Comparison of ENCODE assay signal across 21 cellular contexts in the genomic region with DNA sequence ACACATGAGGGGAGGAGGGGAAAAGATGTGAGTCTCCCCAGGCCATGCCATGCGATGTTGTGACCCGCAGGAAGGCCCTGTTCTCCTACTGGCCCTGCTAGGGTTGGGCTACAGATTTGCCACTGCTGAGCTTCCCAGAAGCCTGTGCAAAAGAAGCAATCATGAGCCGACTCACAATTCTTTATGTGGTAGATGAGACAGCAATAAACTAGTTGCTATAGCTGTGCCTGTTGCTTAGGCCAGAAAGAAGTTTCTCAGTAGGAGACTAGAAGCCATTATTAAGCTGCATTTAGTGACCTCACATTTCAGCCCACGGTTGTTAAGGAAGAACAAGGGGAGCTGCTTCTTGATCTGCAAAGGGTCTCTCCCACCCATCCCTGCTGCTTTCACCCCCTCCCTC.
DNase-seq lines count a peak whose midpoint lies in the region; ATAC-seq and TF ChIP-seq lines count a peak whose summit lies in the region.
"Had no signal": no experiment of that assay in that cellular context is flagged by ENCODE, and none has a peak within 500 bp of the region (broad histone marks: within the 10 kb centered on the region; RNA-seq: fewer than 3 reads in every experiment).

No MANE protein-coding gene starts in this region.

- WGBS in ectodermal cell, 2 experiments, result 77 to 78% methylated on average over 4 of the region's 4 CpGs

- peaks cover 90% of the 10 kb centered on the region for H3K4me1 Mint-ChIP-seq in stimulated activated naive CD8-positive, alpha-beta T cell treated with anti-CD3 and anti-CD28 coated beads, Interleukin-15, Interleukin-2, amounts not matched to agents 100 ng/mL and 50 ng/mL, for 24 hours (ENCODE audit: low read depth)
- H3K4me1 Mint-ChIP-seq in stimulated activated naive CD8-positive, alpha-beta T cell treated with anti-CD3 and anti-CD28 coated beads, Interleukin-15, amount 100 ng/mL, for 72 hours, result peaks cover 97% of the 10 kb centered on the region
- H3K4me1 Mint-ChIP-seq in activated CD8-positive, alpha-beta T cell treated with anti-CD3 and anti-CD28 coated beads, Interleukin-2, amount 10 ng/mL, durations not matched to agents 7 days and 5 days (ENCODE audit: low read depth), result peaks cover 90% of the 10 kb centered on the region
- peaks cover 79% of the 10 kb centered on the region for H3K4me1 Mint-ChIP-seq in stimulated activated effector memory CD8-positive, alpha-beta T cell treated with anti-CD3 and anti-CD28 coated beads, Interleukin-12 subunit alpha, Interleukin-12 subunit beta, amount 100 ng/mL, for 72 hours
- H3K4me1 Mint-ChIP-seq: B cell had no signal

- H3K36me3 ChIP-seq in ectodermal cell (ENCODE audit: control insufficient read depth, insufficient read depth, low read length), result no peaks in the 10 kb centered on the region
- H3K36me3 ChIP-seq: HAP-1 had no signal

- no peak for DNase-seq in stimulated activated naive CD8-positive, alpha-beta T cell treated with anti-CD3 and anti-CD28 coated beads, Interleukin-15, amount 100 ng/mL, for 72 hours
- DNase-seq in activated CD8-positive, alpha-beta T cell treated with anti-CD3 and anti-CD28 coated beads, Interleukin-2, amount 10 ng/mL, durations not matched to agents 7 days and 5 days, result no peak
- no peak for DNase-seq in stimulated activated effector memory CD8-positive, alpha-beta T cell treated with anti-CD3 and anti-CD28 coated beads, Interleukin-12 subunit alpha, Interleukin-12 subunit beta, amount 100 ng/mL, for 72 hours (ENCODE audit: low spot score in 2 of 2)
- no peak for DNase-seq in NCI-H2107 treated with DMSO at 0.1 percent for 48 hours (lab: John Stamatoyannopoulos, UW; ENCODE audit: unreplicated experiment)
- no peak for DNase-seq in GM13976 (ENCODE audit: low spot score)
- DNase-seq: GOT3, NCI-H1092, NCI-H1417 treated with DMSO at 0.1 percent for 48 hours, NCI-H1694 treated with DMSO at 0.1 percent for 48 hours, NCI-H2081 treated with DMSO at 0.1 percent for 48 hours, NCI-H524, NCI-H774, SIG-M5 had no signal

- no peaks in the 10 kb centered on the region for H3K27me3 Mint-ChIP-seq in stimulated activated naive CD8-positive, alpha-beta T cell treated with anti-CD3 and anti-CD28 coated beads, Interleukin-15, Interleukin-2, amounts not matched to agents 100 ng/mL and 50 ng/mL, for 24 hours
- no peaks in the 10 kb centered on the region for H3K27me3 Mint-ChIP-seq in stimulated activated naive CD8-positive, alpha-beta T cell treated with anti-CD3 and anti-CD28 coated beads, Interleukin-15, amount 100 ng/mL, for 72 hours
- H3K27me3 Mint-ChIP-seq in activated CD8-positive, alpha-beta T cell treated with anti-CD3 and anti-CD28 coated beads, Interleukin-2, amount 10 ng/mL, durations not matched to agents 7 days and 5 days (ENCODE audit: low read depth), result no peaks in the 10 kb centered on the region

- no peak for ATAC-seq in stimulated activated naive CD8-positive, alpha-beta T cell treated with anti-CD3 and anti-CD28 coated beads, Interleukin-15, amount 100 ng/mL, for 72 hours
- no peak for ATAC-seq in activated CD8-positive, alpha-beta T cell treated with anti-CD3 and anti-CD28 coated beads, Interleukin-2, amount 10 ng/mL, durations not matched to agents 7 days and 5 days
- no peak for ATAC-seq in stimulated activated effector memory CD8-positive, alpha-beta T cell treated with anti-CD3 and anti-CD28 coated beads, Interleukin-12 subunit alpha, Interleukin-12 subunit beta, amount 100 ng/mL, for 72 hours
- no peak for ATAC-seq in GM21390 (IDR thresholded peaks at IDR 0.05; ENCODE audit: unreplicated experiment)

- in situ Hi-C loops in GM13976 (cut with MboI; ENCODE audit: low sequenced_read_pairs, unreplicated experiment), result no loop called here

- CTCF ChIA-PET in activated CD8-positive, alpha-beta T cell treated with anti-CD3 and anti-CD28 coated beads, Interleukin-2, amount 10 ng/mL, durations not matched to agents 7 days and 5 days (lab: Charles Lee), result interaction anchor here (1.0 to 2.5 kb wide), 6 partner anchors 9 to 201 kb away, joined by 3 to 10 read pairs (median 4); no protein-coding TSS in a partner anchor

- no peak overlapping the region for H3K4me3 ChIP-seq in ectodermal cell (ENCODE audit: insufficient read depth, low read depth, low read length)
- H3K4me3 ChIP-seq: HAP-1, SK-N-MC had no signal

- no peak for TF ChIP-seq CTCF in GM13976 (IDR thresholded peaks at IDR 0.05; ENCODE audit: borderline replicate concordance, control extremely low read depth, extremely low read depth, insufficient read depth, missing control alignments)

- H3K4me3 Mint-ChIP-seq in stimulated activated naive CD8-positive, alpha-beta T cell treated with anti-CD3 and anti-CD28 coated beads, Interleukin-15, Interleukin-2, amounts not matched to agents 100 ng/mL and 50 ng/mL, for 24 hours, result peak overlapping the region; percentile 1
- peak overlapping the region in 1 of 2 donors; percentile 36 for H3K4me3 Mint-ChIP-seq in stimulated activated naive CD8-positive, alpha-beta T cell treated with anti-CD3 and anti-CD28 coated beads, Interleukin-15, amount 100 ng/mL, for 72 hours
- no peak overlapping the region for H3K4me3 Mint-ChIP-seq in activated CD8-positive, alpha-beta T cell treated with anti-CD3 and anti-CD28 coated beads, Interleukin-2, amount 10 ng/mL, durations not matched to agents 7 days and 5 days
- no peak overlapping the region for H3K4me3 Mint-ChIP-seq in stimulated activated effector memory CD8-positive, alpha-beta T cell treated with anti-CD3 and anti-CD28 coated beads, Interleukin-12 subunit alpha, Interleukin-12 subunit beta, amount 100 ng/mL, for 72 hours
- H3K4me3 Mint-ChIP-seq: B cell had no signal

- peaks cover 31% of the 10 kb centered on the region for H3K4me1 ChIP-seq in ectodermal cell (ENCODE audit: control insufficient read depth, insufficient read depth, low read length)
- H3K4me1 ChIP-seq: HAP-1 had no signal

- H3K9me3 ChIP-seq in ectodermal cell (ENCODE audit: control insufficient read depth, low read length), result no peaks in the 10 kb centered on the region
- H3K9me3 ChIP-seq: HAP-1 had no signal

- H3K36me3 Mint-ChIP-seq in stimulated activated naive CD8-positive, alpha-beta T cell treated with anti-CD3 and anti-CD28 coated beads, Interleukin-15, Interleukin-2, amounts not matched to agents 100 ng/mL and 50 ng/mL, for 24 hours (ENCODE audit: low read depth), result peaks cover 22% of the 10 kb centered on the region
- peaks cover 40% of the 10 kb centered on the region for H3K36me3 Mint-ChIP-seq in activated CD8-positive, alpha-beta T cell treated with anti-CD3 and anti-CD28 coated beads, Interleukin-2, amount 10 ng/mL, durations not matched to agents 7 days and 5 days (ENCODE audit: low read depth)
- H3K36me3 Mint-ChIP-seq in stimulated activated effector memory CD8-positive, alpha-beta T cell treated with anti-CD3 and anti-CD28 coated beads, Interleukin-12 subunit alpha, Interleukin-12 subunit beta, amount 100 ng/mL, for 72 hours, result peaks cover 5% of the 10 kb centered on the region

- H3K27ac ChIP-seq in ectodermal cell (ENCODE audit: insufficient read depth, low read depth, low read length, poor library complexity, severe bottlenecking), result peak overlapping the region; percentile 50
- H3K27ac ChIP-seq: 22Rv1, HL-60, SK-N-MC had no signal

- POLR2A ChIA-PET in activated CD8-positive, alpha-beta T cell treated with anti-CD3 and anti-CD28 coated beads, Interleukin-2, amount 10 ng/mL, durations not matched to agents 7 days and 5 days (lab: Charles Lee), result interaction anchor here (4.9 kb wide), 1 partner anchor 12 kb away, joined by 29 read pairs; no protein-coding TSS in a partner anchor

- H3K27me3 ChIP-seq in ectodermal cell (ENCODE audit: control insufficient read depth, insufficient read depth, low read length, poor library complexity, severe bottlenecking), result no peaks in the 10 kb centered on the region

- H3K27ac Mint-ChIP-seq in stimulated activated naive CD8-positive, alpha-beta T cell treated with anti-CD3 and anti-CD28 coated beads, Interleukin-15, Interleukin-2, amounts not matched to agents 100 ng/mL and 50 ng/mL, for 24 hours, result peak overlapping the region; percentile 83
- H3K27ac Mint-ChIP-seq in stimulated activated naive CD8-positive, alpha-beta T cell treated with anti-CD3 and anti-CD28 coated beads, Interleukin-15, amount 100 ng/mL, for 72 hours, result no peak overlapping the region
- peak overlapping the region; percentile 64 for H3K27ac Mint-ChIP-seq in activated CD8-positive, alpha-beta T cell treated with anti-CD3 and anti-CD28 coated beads, Interleukin-2, amount 10 ng/mL, durations not matched to agents 7 days and 5 days
- peak overlapping the region; percentile 6 for H3K27ac Mint-ChIP-seq in stimulated activated effector memory CD8-positive, alpha-beta T cell treated with anti-CD3 and anti-CD28 coated beads, Interleukin-12 subunit alpha, Interleukin-12 subunit beta, amount 100 ng/mL, for 72 hours
- H3K27ac Mint-ChIP-seq: B cell had no signal

- no peaks in the 10 kb centered on the region for H3K9me3 Mint-ChIP-seq in stimulated activated naive CD8-positive, alpha-beta T cell treated with anti-CD3 and anti-CD28 coated beads, Interleukin-15, Interleukin-2, amounts not matched to agents 100 ng/mL and 50 ng/mL, for 24 hours
- H3K9me3 Mint-ChIP-seq in stimulated activated naive CD8-positive, alpha-beta T cell treated with anti-CD3 and anti-CD28 coated beads, Interleukin-15, amount 100 ng/mL, for 72 hours, result peaks cover 0 to 4% of the 10 kb centered on the region in 2 donors
- H3K9me3 Mint-ChIP-seq in activated CD8-positive, alpha-beta T cell treated with anti-CD3 and anti-CD28 coated beads, Interleukin-2, amount 10 ng/mL, durations not matched to agents 7 days and 5 days (ENCODE audit: insufficient read depth), result no peaks in the 10 kb centered on the region
- no peaks in the 10 kb centered on the region for H3K9me3 Mint-ChIP-seq in stimulated activated effector memory CD8-positive, alpha-beta T cell treated with anti-CD3 and anti-CD28 coated beads, Interleukin-12 subunit alpha, Interleukin-12 subunit beta, amount 100 ng/mL, for 72 hours

Comparison
In these comparisons a context has a peak if more than half of its experiments do, and no peak if none do; other contexts are left out.
1. H3K27ac Mint-ChIP-seq: peak in stimulated activated naive CD8-positive, alpha-beta T cell treated with anti-CD3 and anti-CD28 coated beads, Interleukin-15, Interleukin-2, amounts not matched to agents 100 ng/mL and 50 ng/mL, for 24 hours (single experiment), activated CD8-positive, alpha-beta T cell treated with anti-CD3 and anti-CD28 coated beads, Interleukin-2, amount 10 ng/mL, durations not matched to agents 7 days and 5 days (single experiment) and stimulated activated effector memory CD8-positive, alpha-beta T cell treated with anti-CD3 and anti-CD28 coated beads, Interleukin-12 subunit alpha, Interleukin-12 subunit beta, amount 100 ng/mL, for 72 hours (single experiment); none in stimulated activated naive CD8-positive, alpha-beta T cell treated with anti-CD3 and anti-CD28 coated beads, Interleukin-15, amount 100 ng/mL, for 72 hours (0 of 2).